In genomic region chr12:110563702-110564470, GRCh38 we compare ENCODE assay signal across 10 cellular contexts. TPM values are rescaled to one million over a fixed set of nuclear protein-coding genes. Genes with fewer than 3 reads are reported as not detected.
A peak's percentile ranks its signal among the peaks of the same experiment; 100 is the strongest.
DNase-seq lines count a peak whose midpoint lies in the region; ATAC-seq, FAIRE-seq and TF ChIP-seq lines count a peak whose summit lies in the region.
"Had no signal": no experiment of that assay in that cellular context is flagged by ENCODE, and none has a peak within 500 bp of the region (broad histone marks: within the 10 kb centered on the region; RNA-seq: fewer than 3 reads in every experiment).

No MANE protein-coding gene starts in this region.

- no peak for TF ChIP-seq RAD21 in K562 (CRISPR knock-in tag; conservative IDR thresholded peaks at IDR 0.05 in 1 of 2, IDR thresholded peaks at IDR 0.05 in 1 of 2)

- H3K79me2 ChIP-seq in K562 (ENCODE audit: control insufficient read depth, insufficient read depth, low read length), result peaks cover 95% of the 10 kb centered on the region

- 0 out of 2 replicates have a peak, but pooled peaks cover 4% of the 10 kb centered on the region for H4K20me1 ChIP-seq in K562 (replicated peaks; ENCODE audit: control insufficient read depth, insufficient read depth, low read length)

- H3K27me3 Mint-ChIP-seq in activated naive CD4-positive, alpha-beta T cell treated with anti-CD3 and anti-CD28 coated beads for 36 hours (ENCODE audit: low read depth), result no peaks in the 10 kb centered on the region

- intact Hi-C loops in activated naive CD4-positive, alpha-beta T cell treated with anti-CD3 and anti-CD28 coated beads for 36 hours (cut with micrococcal nuclease), result no loop called here
- intact Hi-C loops in K562 (cut with micrococcal nuclease) (no loop called here), right lobe of liver (cut with DNase I) (no loop called here), upper lobe of right lung (cut with DNase I) (no loop called here)

- H3K4me3 Mint-ChIP-seq in activated naive CD4-positive, alpha-beta T cell treated with anti-CD3 and anti-CD28 coated beads for 36 hours, result no peak overlapping the region

- H3K36me3 Mint-ChIP-seq in activated naive CD4-positive, alpha-beta T cell treated with anti-CD3 and anti-CD28 coated beads for 36 hours (ENCODE audit: low read depth), result peaks cover 5% of the 10 kb centered on the region

- peaks cover 83% of the 10 kb centered on the region for H3K4me1 Mint-ChIP-seq in activated naive CD4-positive, alpha-beta T cell treated with anti-CD3 and anti-CD28 coated beads for 36 hours (ENCODE audit: low read depth)

- no peaks in the 10 kb centered on the region for H3K9me3 Mint-ChIP-seq in activated naive CD4-positive, alpha-beta T cell treated with anti-CD3 and anti-CD28 coated beads for 36 hours

- ATAC-seq in K562 (0 out of 3 replicates have a peak, but pooled peaks have one; percentile 17), right lobe of liver (peak in 3 of 4 donors; percentile 26 to 68 (median 28)), upper lobe of right lung (peak; percentile 52), HG03571 (IDR thresholded peaks at IDR 0.05; ENCODE audit: unreplicated experiment) (no peak)

- peak overlapping the region in 1 of 2 experiments; percentile 32; a peak in 1 of 4 replicates for H3K9ac ChIP-seq in K562 (ENCODE audit: insufficient read depth in 1 of 2, low read depth in 2 of 2, low read length in 2 of 2)

- BruUV-seq in K562 (replicated peaks; lab: Mats Ljungman, UMichigan), result no TSS peak

- TF ChIP-seq EP300 in K562 (IDR thresholded peaks at IDR 0.05; ENCODE audit: low read length), result no peak

- H3K27ac Mint-ChIP-seq in activated naive CD4-positive, alpha-beta T cell treated with anti-CD3 and anti-CD28 coated beads for 36 hours, result peak overlapping the region; percentile 95

- no peak for TF ChIP-seq CTCF in K562 (IDR thresholded peaks at IDR 0.05 in 2 of 3, conservative IDR thresholded peaks at IDR 0.05 in 1 of 3; ENCODE audit: insufficient read depth in 2 of 3, low read depth in 1 of 3, low read length in 3 of 3)
- TF ChIP-seq CTCF in right lobe of liver (IDR thresholded peaks at IDR 0.05), result no peak
- TF ChIP-seq CTCF in upper lobe of right lung (IDR thresholded peaks at IDR 0.05), result no peak
- TF ChIP-seq CTCF in GM13976 (IDR thresholded peaks at IDR 0.05; ENCODE audit: borderline replicate concordance, control extremely low read depth, extremely low read depth, insufficient read depth, missing control alignments), result no peak

- in situ Hi-C loops in K562 (cut with MboI) (no loop called here), GM13976 (cut with MboI; ENCODE audit: low sequenced_read_pairs, unreplicated experiment) (no loop called here)

- H2AFZ ChIP-seq in K562 (ENCODE audit: low read depth, low read length), result no peak overlapping the region

- H3K27me3 ChIP-seq in K562 (ENCODE audit: control insufficient read depth in 2 of 2, insufficient read depth in 2 of 2, low read length in 2 of 2) (no peaks in the 10 kb centered on the region), right lobe of liver (no peaks in the 10 kb centered on the region), upper lobe of right lung (no peaks in the 10 kb centered on the region)

- H3K4me2 ChIP-seq in K562 (ENCODE audit: insufficient read depth, low read length), result no peak overlapping the region

- no peaks in the 10 kb centered on the region for H3K9me1 ChIP-seq in K562 (ENCODE audit: control insufficient read depth, insufficient read depth, low read length)

- POLR2A ChIA-PET in K562 (lab: Yijun Ruan, JAX), result interaction anchor here (0.6 to 1.6 kb wide), 4 partner anchors 12 to 224 kb away, joined by 3 read pairs; no protein-coding TSS in a partner anchor

- H3K36me3 ChIP-seq in K562 (ENCODE audit: control insufficient read depth, insufficient read depth, low read length) (peaks cover 5% of the 10 kb centered on the region; the same call in 1 of the 3 replicates), right lobe of liver (no peaks in the 10 kb centered on the region), upper lobe of right lung (no peaks in the 10 kb centered on the region)

- CTCF ChIA-PET in activated naive CD4-positive, alpha-beta T cell treated with anti-CD3 and anti-CD28 coated beads for 36 hours (lab: Charles Lee), result interaction anchor here (0.9 to 1.9 kb wide), 4 partner anchors 9 to 17 kb away, joined by 3 to 9 read pairs (median 5); no protein-coding TSS in a partner anchor
- CTCF ChIA-PET in K562 (lab: Yijun Ruan, JAX; ENCODE audit: low intra/inter-chr PET ratio), result no interaction called here

- no peak for DNase-seq in activated naive CD4-positive, alpha-beta T cell treated with anti-CD3 and anti-CD28 coated beads for 36 hours
- no peak for DNase-seq in activated naive CD4-positive, alpha-beta T cell (lab: John Stamatoyannopoulos, UW)
- DNase-seq in K562 (ENCODE audit: extremely low read depth in 1 of 4, low spot score in 3 of 4) (no peak), right lobe of liver (no peak), upper lobe of right lung (no peak), GM13976 (ENCODE audit: low spot score) (no peak), amniotic stem cell (lab: John Stamatoyannopoulos, UW) (no peak)
- DNase-seq: kidney glomerular epithelial cell, NCI-H1092 had no signal

- H3K4me3 ChIP-seq in K562 (no peak overlapping the region), right lobe of liver (no peak overlapping the region), upper lobe of right lung (no peak overlapping the region)

- no peaks in the 10 kb centered on the region for H3K9me3 ChIP-seq in K562 (replicated peaks; ENCODE audit: control insufficient read depth, insufficient read depth, low read depth, low read length)
- H3K9me3 ChIP-seq in right lobe of liver, result no peaks in the 10 kb centered on the region
- H3K9me3 ChIP-seq in upper lobe of right lung, result no peaks in the 10 kb centered on the region

- H3K4me1 ChIP-seq in K562 (replicated peaks in 1 of 2; ENCODE audit: control insufficient read depth in 2 of 2, insufficient read depth in 2 of 2, low read length in 2 of 2), result peaks cover 3 to 8% of the 10 kb centered on the region in 2 experiments; a peak in 2 of 5 replicates
- H3K4me1 ChIP-seq in right lobe of liver, result peaks cover 0 to 56% (median 21%) of the 10 kb centered on the region in 4 donors
- peaks cover 31% of the 10 kb centered on the region for H3K4me1 ChIP-seq in upper lobe of right lung

- TF ChIP-seq POLR2A in K562 (conservative IDR thresholded peaks at IDR 0.05) (no peak), right lobe of liver (IDR thresholded peaks at IDR 0.05) (no peak)

- FAIRE-seq in K562 (lab: Jason Lieb, UNC), result no peak

- H3K27ac ChIP-seq in K562 (ENCODE audit: extremely low read depth, low read depth, low read length) (peak overlapping the region; percentile 37; the same call in 1 of the 3 replicates), right lobe of liver (peak overlapping the region in 2 of 3 donors; percentile 36), upper lobe of right lung (no peak overlapping the region)

TF ChIP-seq in K562, 482 proteins besides CTCF, POLR2A, EP300 and RAD21 (continues in another document):
- no peak for TF ChIP-seq SIX5 (IDR thresholded peaks at IDR 0.05; ENCODE audit: borderline replicate concordance in 1 of 2, insufficient read depth in 1 of 2, low read depth in 1 of 2, low read length in 2 of 2)

RNA-seq across cellular contexts. Expression of gene PPTC7, which starts 19.2 kb away (rescaled TPM):
- 10 to 100 TPM; 41.1 to 43.2 TPM for total RNA-seq in activated naive CD4-positive, alpha-beta T cell treated with anti-CD3 and anti-CD28 coated beads for 36 hours
- total RNA-seq in K562 (2011; cell fraction: chromatin; rRNA removed; ENCODE audit: low replicate concordance), result 18.9 and 40.1 TPM in 2 replicates
- 12.0 and 15.0 TPM in 2 replicates for total RNA-seq in K562 (2011; cell fraction: nucleolus; rRNA removed)
- 29.2 and 51.3 TPM in 2 replicates for total RNA-seq in K562 (2011; cell fraction: nucleoplasm; rRNA removed)
- total RNA-seq in K562 (2014; rRNA removed) (5.3 and 5.4 TPM in 2 replicates), K562 (2014; rRNA removed; fragmentation: Illumina TruSeq; extraction: Trizol) (11.9 and 12.1 TPM in 2 replicates), K562 (2015; rRNA removed; fragmentation: Illumina TruSeq; extraction: Trizol) (7.6 and 8.0 TPM in 2 replicates), K562 (2021) (19.3 and 21.8 TPM in 2 replicates), right lobe of liver (10 to 100 TPM in 5 of 6 experiments, 1 to 10 TPM in 1; 6.3 to 15.0 (median 11.5) TPM), upper lobe of right lung (26.4 TPM)
- polyA plus RNA-seq in K562 (2011; rRNA removed) (21.6 and 23.1 TPM in 2 replicates), K562 (2014; fragmentation: Illumina TruSeq; extraction: Trizol) (18.2 and 19.5 TPM in 2 replicates), K562 (2014; fragmentation: Nextera tagmentation; extraction: Ambion mirVana) (1 to 10 TPM; 2.6 to 4.7 TPM), K562 (2014; rRNA removed) (15.2 and 16.9 TPM in 2 replicates)
- 7.9 and 14.3 TPM in 2 replicates for polyA plus RNA-seq in K562 (2011; cell fraction: cytosol; rRNA removed)
- polyA plus RNA-seq in K562 (2011; cell fraction: nucleus; rRNA removed), result 17.9 and 24.3 TPM in 2 replicates
- polyA plus RNA-seq in K562 (2012), result 13.8 and 15.4 TPM in 2 replicates
- 36.0 and 39.7 TPM in 2 replicates for polyA minus RNA-seq in K562 (2011; rRNA and poly(A)+ RNA removed)
- 14.9 and 17.1 TPM in 2 replicates for polyA minus RNA-seq in K562 (2011; cell fraction: cytosol; rRNA and poly(A)+ RNA removed)
- polyA minus RNA-seq in K562 (2011; cell fraction: nucleus; rRNA and poly(A)+ RNA removed), result 11.0 and 20.3 TPM in 2 replicates

RNA-seq across cellular contexts. Expression of gene TCTN1, which starts 50.0 kb away (rescaled TPM):
- 1 to 10 TPM; 5.2 to 5.8 TPM for total RNA-seq in activated naive CD4-positive, alpha-beta T cell treated with anti-CD3 and anti-CD28 coated beads for 36 hours
- 16.6 and 18.2 TPM in 2 replicates for total RNA-seq in K562 (2011; cell fraction: chromatin; rRNA removed; ENCODE audit: low replicate concordance)
- 8.3 and 13.5 TPM in 2 replicates for total RNA-seq in K562 (2011; cell fraction: nucleolus; rRNA removed)
- 15.0 and 27.9 TPM in 2 replicates for total RNA-seq in K562 (2011; cell fraction: nucleoplasm; rRNA removed)
- 5.1 and 5.5 TPM in 2 replicates for total RNA-seq in K562 (2014; rRNA removed)
- 3.7 and 4.7 TPM in 2 replicates for total RNA-seq in K562 (2014; rRNA removed; fragmentation: Illumina TruSeq; extraction: Trizol)
- total RNA-seq in K562 (2015; rRNA removed; fragmentation: Illumina TruSeq; extraction: Trizol), result 5.1 and 6.3 TPM in 2 replicates
- 3.8 and 4.0 TPM in 2 replicates for total RNA-seq in K562 (2021)
- polyA plus RNA-seq in K562 (2011; rRNA removed), result 11.4 and 12.5 TPM in 2 replicates
- polyA plus RNA-seq in K562 (2011; cell fraction: cytosol; rRNA removed), result 9.8 and 10.2 TPM in 2 replicates
- 26.2 and 26.6 TPM in 2 replicates for polyA plus RNA-seq in K562 (2011; cell fraction: nucleus; rRNA removed)
- 6.4 and 15.2 TPM in 2 replicates for polyA plus RNA-seq in K562 (2012)
- 4.2 and 5.7 TPM in 2 replicates for polyA plus RNA-seq in K562 (2014; fragmentation: Illumina TruSeq; extraction: Trizol)
- polyA plus RNA-seq in K562 (2014; fragmentation: Nextera tagmentation; extraction: Ambion mirVana), result under 1 TPM; 0.32 to 0.98 TPM
- 3.7 and 7.2 TPM in 2 replicates for polyA plus RNA-seq in K562 (2014; rRNA removed)
- polyA minus RNA-seq in K562 (2011; rRNA and poly(A)+ RNA removed), result 9.4 and 10.4 TPM in 2 replicates
- 2.3 and 5.8 TPM in 2 replicates for polyA minus RNA-seq in K562 (2011; cell fraction: cytosol; rRNA and poly(A)+ RNA removed)
- 10.5 and 16.1 TPM in 2 replicates for polyA minus RNA-seq in K562 (2011; cell fraction: nucleus; rRNA and poly(A)+ RNA removed)
- 10 to 100 TPM in 4 of 6 experiments, 1 to 10 TPM in 2; 9.6 to 17.0 (median 10.8) TPM for total RNA-seq in right lobe of liver
- 30.4 TPM for total RNA-seq in upper lobe of right lung
